8 cellular contexts compared by ENCODE assay signal in genomic region chr1:150981177-150981804, GRCh38. TPM values are rescaled to one million over a fixed set of nuclear protein-coding genes. Genes with fewer than 3 reads are reported as not detected.
DNase-seq lines count a peak whose midpoint lies in the region; TF ChIP-seq lines count a peak whose summit lies in the region.
"Had no signal": no experiment of that assay in that cellular context is flagged by ENCODE, and none has a peak within 500 bp of the region (broad histone marks: within the 10 kb centered on the region; RNA-seq: fewer than 3 reads in every experiment).

No MANE protein-coding gene starts in this region.

- H3K4me3 ChIP-seq in adrenal gland (no peak overlapping the region), esophagus muscularis mucosa (no peak overlapping the region)
- H3K4me3 ChIP-seq: vagina had no signal

- no peak for TF ChIP-seq EP300 in esophagus muscularis mucosa (IDR thresholded peaks at IDR 0.05)

- 88 to 94% (median 89%) methylated on average over 3 to 6 of the region's 6 CpGs for WGBS in adrenal gland, 4 donors
- WGBS in esophagus muscularis mucosa, result 79% methylated on average over 4 of the region's 6 CpGs

- H3K27me3 ChIP-seq in adrenal gland (no peaks in the 10 kb centered on the region), esophagus muscularis mucosa (no peaks in the 10 kb centered on the region)
- H3K27me3 ChIP-seq: vagina had no signal

- H3K9me3 ChIP-seq in adrenal gland (replicated peaks in 1 of 3) (no peaks in the 10 kb centered on the region), esophagus muscularis mucosa (no peaks in the 10 kb centered on the region)
- H3K9me3 ChIP-seq: vagina had no signal

- intact Hi-C loops in adrenal gland (cut with DNase I) (no loop called here), esophagus muscularis mucosa (cut with DNase I) (no loop called here)

- H3K36me3 ChIP-seq in adrenal gland (replicated peaks in 1 of 2) (no peaks in the 10 kb centered on the region), esophagus muscularis mucosa (no peaks in the 10 kb centered on the region)
- H3K36me3 ChIP-seq: vagina had no signal

- DNase-seq in DMS79 treated with DMSO at 0.1 percent for 48 hours (lab: John Stamatoyannopoulos, UW) (peak; percentile 78), NCI-H2196 treated with DMSO at 0.1 percent for 48 hours (lab: John Stamatoyannopoulos, UW; ENCODE audit: unreplicated experiment) (peak; percentile 59), left kidney (ENCODE audit: low read depth, low spot score) (peak; percentile 74), adrenal gland (no peak), esophagus muscularis mucosa (ENCODE audit: extremely low spot score) (no peak)
- DNase-seq in stimulated activated CD8-positive, alpha-beta memory T cell treated with anti-CD3 and anti-CD28 coated beads, Interleukin-4, amount 100 ng/mL, for 48 hours, result no peak
- DNase-seq: Karpas-422 had no signal

- H3K27ac ChIP-seq in adrenal gland (no peak overlapping the region), esophagus muscularis mucosa (replicated peaks in 1 of 4) (no peak overlapping the region)
- H3K27ac ChIP-seq: vagina had no signal

- TF ChIP-seq CTCF in adrenal gland (IDR thresholded peaks at IDR 0.05) (no peak), esophagus muscularis mucosa (IDR thresholded peaks at IDR 0.05) (no peak)

- H3K4me1 ChIP-seq in adrenal gland (replicated peaks in 1 of 2) (peaks cover 22 to 32% of the 10 kb centered on the region in 2 donors), esophagus muscularis mucosa (peaks cover 23 to 48% (median 42%) of the 10 kb centered on the region in 4 donors)

- TF ChIP-seq POLR2A in adrenal gland (IDR thresholded peaks at IDR 0.05), result no peak
- TF ChIP-seq POLR2A in esophagus muscularis mucosa (IDR thresholded peaks at IDR 0.05; ENCODE audit: low read depth), result no peak

RNA-seq across cellular contexts. Expression of gene ANXA9, which starts 0.8 kb away (rescaled TPM):
- total RNA-seq in adrenal gland (1 to 10 TPM in 2 of 8 donors, under 1 TPM in 6; 0.24 to 3.2 (median 0.54) TPM), esophagus muscularis mucosa (under 1 TPM; 0.13 to 0.42 (median 0.34) TPM)
- under 1 TPM; 0.18 to 0.56 (median 0.40) TPM for polyA plus RNA-seq in adrenal gland

RNA-seq across cellular contexts. Expression of gene CERS2, which starts 6.7 kb away (rescaled TPM):
- 100 to 1,000 TPM; 297 to 682 (median 505) TPM for total RNA-seq in adrenal gland
- polyA plus RNA-seq in adrenal gland, result 100 to 1,000 TPM; 482 to 547 (median 520) TPM
- total RNA-seq in esophagus muscularis mucosa, result 100 to 1,000 TPM in 3 of 4 donors, 10 to 100 TPM in 1; 91.8 to 130 (median 117) TPM

RNA-seq across cellular contexts. Expression of gene MINDY1, which starts 25.4 kb away (rescaled TPM):
- total RNA-seq in adrenal gland (10 to 100 TPM; 13.3 to 37.5 (median 34.4) TPM), esophagus muscularis mucosa (10 to 100 TPM; 21.6 to 31.7 (median 27.0) TPM)
- 10 to 100 TPM in 2 of 3 donors, 1 to 10 TPM in 1; 6.0 to 12.5 (median 12.5) TPM for polyA plus RNA-seq in adrenal gland

RNA-seq across cellular contexts. Expression of gene PRUNE1, which starts 27.0 kb away (rescaled TPM):
- total RNA-seq in adrenal gland (10 to 100 TPM; 12.3 to 25.7 (median 20.2) TPM), esophagus muscularis mucosa (10 to 100 TPM; 17.4 to 40.7 (median 23.1) TPM)
- polyA plus RNA-seq in adrenal gland, result 10 to 100 TPM; 10.2 to 16.1 (median 10.9) TPM

RNA-seq across cellular contexts. Expression of gene BNIPL, which starts 55.1 kb away (rescaled TPM):
- 1 to 10 TPM in 1 of 8 donors, under 1 TPM in 4, not detected in 3; 0.11 to 2.4 (median 0.27) TPM for total RNA-seq in adrenal gland
- polyA plus RNA-seq in adrenal gland, result 1 to 10 TPM in 1 of 3 donors, under 1 TPM in 2; 0.05 to 1.4 (median 0.24) TPM
- under 1 TPM; under 0.01 to 0.17 (median 0.12) TPM for total RNA-seq in esophagus muscularis mucosa

Comparison
In these comparisons a context has a peak if more than half of its experiments do, and no peak if none do; other contexts are left out.
1. DNase-seq: peak in DMS79 treated with DMSO at 0.1 percent for 48 hours (single experiment), NCI-H2196 treated with DMSO at 0.1 percent for 48 hours (single experiment) and left kidney (single experiment); none in stimulated activated CD8-positive, alpha-beta memory T cell treated with anti-CD3 and anti-CD28 coated beads, Interleukin-4, amount 100 ng/mL, for 48 hours (single experiment), adrenal gland (0 of 7) and esophagus muscularis mucosa (single experiment).